1 cellular context compared by ENCODE assay signal in genomic region chr5:72586788-72587530, GRCh38.
TF ChIP-seq lines count a peak whose summit lies in the region.

No MANE protein-coding gene starts in this region.

TF ChIP-seq in IMR-90, 13 proteins besides CTCF, POLR2A, EP300 and RAD21:
- TF ChIP-seq MAZ (IDR thresholded peaks at IDR 0.05; ENCODE audit: borderline replicate concordance, low read depth, low read length) (no peak), CHD1 (IDR thresholded peaks at IDR 0.05; ENCODE audit: low read depth, low read length) (no peak), RFX5 (IDR thresholded peaks at IDR 0.05; ENCODE audit: low read depth, low read length) (no peak), CEBPB (IDR thresholded peaks at IDR 0.05; ENCODE audit: low read depth, low read length) (no peak), SMC3 (IDR thresholded peaks at IDR 0.05; ENCODE audit: low read depth, low read length) (no peak), NFE2L2 (IDR thresholded peaks at IDR 0.05; ENCODE audit: low read depth, low read length) (no peak), MXI1 (IDR thresholded peaks at IDR 0.05; ENCODE audit: borderline replicate concordance, low read depth, low read length) (no peak), FOS (IDR thresholded peaks at IDR 0.05; ENCODE audit: low read depth, low read length) (no peak), MAFK (IDR thresholded peaks at IDR 0.05; ENCODE audit: low read depth, low read length) (no peak), BHLHE40 (IDR thresholded peaks at IDR 0.05; ENCODE audit: low read depth, low read length) (no peak), RCOR1 (IDR thresholded peaks at IDR 0.05; ENCODE audit: insufficient replicate concordance, low read length) (no peak)
- TF ChIP-seq, protein P1, sequence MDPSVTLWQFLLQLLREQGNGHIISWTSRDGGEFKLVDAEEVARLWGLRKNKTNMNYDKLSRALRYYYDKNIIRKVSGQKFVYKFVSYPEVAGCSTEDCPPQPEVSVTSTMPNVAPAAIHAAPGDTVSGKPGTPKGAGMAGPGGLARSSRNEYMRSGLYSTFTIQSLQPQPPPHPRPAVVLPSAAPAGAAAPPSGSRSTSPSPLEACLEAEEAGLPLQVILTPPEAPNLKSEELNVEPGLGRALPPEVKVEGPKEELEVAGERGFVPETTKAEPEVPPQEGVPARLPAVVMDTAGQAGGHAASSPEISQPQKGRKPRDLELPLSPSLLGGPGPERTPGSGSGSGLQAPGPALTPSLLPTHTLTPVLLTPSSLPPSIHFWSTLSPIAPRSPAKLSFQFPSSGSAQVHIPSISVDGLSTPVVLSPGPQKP (IDR thresholded peaks at IDR 0.05; ENCODE audit: borderline replicate concordance, low read depth, low read length), result no peak
- TF ChIP-seq, protein P2, sequence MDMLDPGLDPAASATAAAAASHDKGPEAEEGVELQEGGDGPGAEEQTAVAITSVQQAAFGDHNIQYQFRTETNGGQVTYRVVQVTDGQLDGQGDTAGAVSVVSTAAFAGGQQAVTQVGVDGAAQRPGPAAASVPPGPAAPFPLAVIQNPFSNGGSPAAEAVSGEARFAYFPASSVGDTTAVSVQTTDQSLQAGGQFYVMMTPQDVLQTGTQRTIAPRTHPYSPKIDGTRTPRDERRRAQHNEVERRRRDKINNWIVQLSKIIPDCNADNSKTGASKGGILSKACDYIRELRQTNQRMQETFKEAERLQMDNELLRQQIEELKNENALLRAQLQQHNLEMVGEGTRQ (IDR thresholded peaks at IDR 0.05; ENCODE audit: low read depth, low read length), result no peak
